In genomic region chr7:35768346-35768745, GRCh38 we compare ENCODE assay signal across 18 cellular contexts. TPM values are rescaled to one million over a fixed set of nuclear protein-coding genes. Genes with fewer than 3 reads are reported as not detected.
DNase-seq lines count a peak whose midpoint lies in the region.
"Had no signal": no experiment of that assay in that cellular context is flagged by ENCODE, and none has a peak within 500 bp of the region (broad histone marks: within the 10 kb centered on the region; RNA-seq: fewer than 3 reads in every experiment).

No MANE protein-coding gene starts in this region.

- intact Hi-C loops in head of caudate nucleus (cut with DNase I) = no loop called here

- in situ Hi-C loops in G401 (cut with HindIII; ENCODE audit: low sequenced_read_pairs) = no loop called here

- DNase-seq in G401 (ENCODE audit: low spot score) (peak; percentile 48), cerebellar cortex (ENCODE audit: low spot score) (peak; percentile 31), head of caudate nucleus (peak in 39 of 42 donors; percentile 16 to 91 (median 63)), putamen (ENCODE audit: low spot score) (peak; percentile 78), NCI-H2107 treated with DMSO at 0.1 percent for 48 hours (lab: John Stamatoyannopoulos, UW; ENCODE audit: unreplicated experiment) (no peak), CD1c-positive myeloid dendritic cell (ENCODE audit: extremely low spot score) (no peak)
- no peak for DNase-seq in stimulated activated CD4-positive, alpha-beta T cell treated with anti-CD3 and anti-CD28 coated beads, Interleukin-4, amount 100 ng/mL, for 1 hour
- DNase-seq in activated CD8-positive, alpha-beta memory T cell treated with anti-CD3 and anti-CD28 coated beads for 24 hours = no peak
- DNase-seq: CD4-positive, alpha-beta T cell; DMS79 treated with DMSO at 0.1 percent for 48 hours; Karpas-422; NCI-H1105 treated with DMSO at 0.1 percent for 48 hours; NCI-H146; NCI-H1930; NCI-H2107; NCI-H526 treated with DMSO at 0.1 percent for 48 hours; Right ventricle myocardium superior; RPMI8226 had no signal

RNA-seq across cellular contexts. Expression of gene SEPTIN7, which starts 32.5 kb away (rescaled TPM):
- total RNA-seq in G401 (2014; rRNA removed; shearing (Covaris generic)) = 149 and 244 TPM in 2 replicates

Comparison
In these comparisons a context has a peak if more than half of its experiments do, and no peak if none do; other contexts are left out.
1. DNase-seq: peak in G401 (single experiment), cerebellar cortex (single experiment), head of caudate nucleus (39 of 42) and putamen (single experiment); none in stimulated activated CD4-positive, alpha-beta T cell treated with anti-CD3 and anti-CD28 coated beads, Interleukin-4, amount 100 ng/mL, for 1 hour (single experiment), activated CD8-positive, alpha-beta memory T cell treated with anti-CD3 and anti-CD28 coated beads for 24 hours (single experiment), NCI-H2107 treated with DMSO at 0.1 percent for 48 hours (single experiment) and CD1c-positive myeloid dendritic cell (single experiment).